ENCODE assay signal across 1 cellular context in genomic region chr10:18204050-18204449, GRCh38.
A peak's percentile ranks its signal among the peaks of the same experiment; 100 is the strongest.
TF ChIP-seq lines count a peak whose summit lies in the region.

No MANE protein-coding gene starts in this region.

TF ChIP-seq in SK-N-SH, 30 proteins besides CTCF, POLR2A, EP300 and RAD21 (continued from another document):
- TF ChIP-seq, protein P1, sequence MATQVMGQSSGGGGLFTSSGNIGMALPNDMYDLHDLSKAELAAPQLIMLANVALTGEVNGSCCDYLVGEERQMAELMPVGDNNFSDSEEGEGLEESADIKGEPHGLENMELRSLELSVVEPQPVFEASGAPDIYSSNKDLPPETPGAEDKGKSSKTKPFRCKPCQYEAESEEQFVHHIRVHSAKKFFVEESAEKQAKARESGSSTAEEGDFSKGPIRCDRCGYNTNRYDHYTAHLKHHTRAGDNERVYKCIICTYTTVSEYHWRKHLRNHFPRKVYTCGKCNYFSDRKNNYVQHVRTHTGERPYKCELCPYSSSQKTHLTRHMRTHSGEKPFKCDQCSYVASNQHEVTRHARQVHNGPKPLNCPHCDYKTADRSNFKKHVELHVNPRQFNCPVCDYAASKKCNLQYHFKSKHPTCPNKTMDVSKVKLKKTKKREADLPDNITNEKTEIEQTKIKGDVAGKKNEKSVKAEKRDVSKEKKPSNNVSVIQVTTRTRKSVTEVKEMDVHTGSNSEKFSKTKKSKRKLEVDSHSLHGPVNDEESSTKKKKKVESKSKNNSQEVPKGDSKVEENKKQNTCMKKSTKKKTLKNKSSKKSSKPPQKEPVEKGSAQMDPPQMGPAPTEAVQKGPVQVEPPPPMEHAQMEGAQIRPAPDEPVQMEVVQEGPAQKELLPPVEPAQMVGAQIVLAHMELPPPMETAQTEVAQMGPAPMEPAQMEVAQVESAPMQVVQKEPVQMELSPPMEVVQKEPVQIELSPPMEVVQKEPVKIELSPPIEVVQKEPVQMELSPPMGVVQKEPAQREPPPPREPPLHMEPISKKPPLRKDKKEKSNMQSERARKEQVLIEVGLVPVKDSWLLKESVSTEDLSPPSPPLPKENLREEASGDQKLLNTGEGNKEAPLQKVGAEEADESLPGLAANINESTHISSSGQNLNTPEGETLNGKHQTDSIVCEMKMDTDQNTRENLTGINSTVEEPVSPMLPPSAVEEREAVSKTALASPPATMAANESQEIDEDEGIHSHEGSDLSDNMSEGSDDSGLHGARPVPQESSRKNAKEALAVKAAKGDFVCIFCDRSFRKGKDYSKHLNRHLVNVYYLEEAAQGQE (IDR thresholded peaks at IDR 0.05; ENCODE audit: low read depth, low read length), result no peak
- TF ChIP-seq EZH2phosphoT487 (IDR thresholded peaks at IDR 0.05; ENCODE audit: borderline replicate concordance, low read depth) (no peak), MXI1 (IDR thresholded peaks at IDR 0.05; ENCODE audit: low read depth, low read length) (peak; percentile 33; the same call in 1 of the 2 replicates), GATA2 (CRISPR knock-in tag; IDR thresholded peaks at IDR 0.05) (peak; percentile 72), PBX3 (IDR thresholded peaks at IDR 0.05) (peak; percentile 16; the same call in 1 of the 2 replicates), JUND (IDR thresholded peaks at IDR 0.05) (no peak)
